9 cellular contexts compared by ENCODE assay signal in genomic region chr15:38886315-38887163, GRCh38.
A peak's percentile ranks its signal among the peaks of the same experiment; 100 is the strongest.
DNase-seq lines count a peak whose midpoint lies in the region; ATAC-seq and TF ChIP-seq lines count a peak whose summit lies in the region.
"Had no signal": no experiment of that assay in that cellular context is flagged by ENCODE, and none has a peak within 500 bp of the region (broad histone marks: within the 10 kb centered on the region; RNA-seq: fewer than 3 reads in every experiment).

No MANE protein-coding gene starts in this region.

- H3K4me3 ChIP-seq in fibroblast of lung (replicated peaks in 1 of 4; ENCODE audit: control extremely low read depth in 1 of 4, insufficient read depth in 1 of 4, low read depth in 3 of 4, low read length in 4 of 4) (peak overlapping the region in 3 of 4 experiments; percentile 8 to 42 (median 16)), smooth muscle cell (peak overlapping the region; percentile 12)

- H3K9me3 ChIP-seq in fibroblast of lung (ENCODE audit: control insufficient read depth, insufficient read depth, low read depth, low read length): no peaks in the 10 kb centered on the region
- no peaks in the 10 kb centered on the region for H3K9me3 ChIP-seq in smooth muscle cell (replicated peaks; ENCODE audit: low read depth)

- H3K4me2 ChIP-seq in fibroblast of lung (ENCODE audit: extremely low read depth, insufficient read depth, low read length): peak overlapping the region; percentile 70
- H3K4me2 ChIP-seq in smooth muscle cell: peak overlapping the region; percentile 50

- H4K20me1 ChIP-seq in fibroblast of lung (ENCODE audit: control insufficient read depth, extremely low read depth, insufficient read depth, low read length): no peaks in the 10 kb centered on the region
- no peaks in the 10 kb centered on the region for H4K20me1 ChIP-seq in smooth muscle cell (ENCODE audit: low read depth)

- H3K79me2 ChIP-seq in fibroblast of lung (ENCODE audit: control insufficient read depth, insufficient read depth, low read length) (no peaks in the 10 kb centered on the region), smooth muscle cell (ENCODE audit: low read depth) (no peaks in the 10 kb centered on the region)

- intact Hi-C loops in left colon (cut with DNase I, micrococcal nuclease): no loop called here

- no peaks in the 10 kb centered on the region for H3K27me3 ChIP-seq in fibroblast of lung (ENCODE audit: control insufficient read depth, insufficient read depth, low read length)
- no peaks in the 10 kb centered on the region for H3K27me3 ChIP-seq in smooth muscle cell (ENCODE audit: low read depth)

- H3K9ac ChIP-seq in fibroblast of lung (ENCODE audit: insufficient read depth, low read length) (no peak overlapping the region), smooth muscle cell (ENCODE audit: low read depth) (peak overlapping the region; percentile 32)

- H3F3A ChIP-seq in smooth muscle cell (ENCODE audit: low read depth): peaks cover 23% of the 10 kb centered on the region

- no peak for ATAC-seq in left colon
- ATAC-seq: left lobe of liver had no signal

- DNase-seq in HCEC 1CT: peak; percentile 91
- DNase-seq in RKO (ENCODE audit: low spot score): peak; percentile 39
- peak; percentile 76 to 93 for DNase-seq in fibroblast of lung (ENCODE audit: low read depth in 2 of 2)
- no peak for DNase-seq in smooth muscle cell (lab: John Stamatoyannopoulos, UW; ENCODE audit: unreplicated experiment)
- no peak for DNase-seq in left colon
- no peak for DNase-seq in stimulated activated CD4-positive, alpha-beta T cell treated with anti-CD3 and anti-CD28 coated beads, Interleukin-12 subunit alpha, Interleukin-12 subunit beta, amount 100 ng/mL, for 4 hours
- no peak for DNase-seq in cortex of kidney (lab: John Stamatoyannopoulos, UW)
- DNase-seq: amygdala had no signal

- 69% methylated on average over 2 of the region's 2 CpGs for WGBS in smooth muscle cell (ENCODE audit: low lambda C conversion rate)

- H3K36me3 ChIP-seq in fibroblast of lung (ENCODE audit: control insufficient read depth, insufficient read depth, low read length) (no peaks in the 10 kb centered on the region), smooth muscle cell (ENCODE audit: low read depth) (no peaks in the 10 kb centered on the region)

- TF ChIP-seq CTCF in fibroblast of lung (conservative IDR thresholded peaks at IDR 0.05 in 1 of 2, IDR thresholded peaks at IDR 0.05 in 1 of 2; ENCODE audit: low read depth in 1 of 2, low read length in 2 of 2): no peak
- no peak for TF ChIP-seq CTCF in smooth muscle cell (IDR thresholded peaks at IDR 0.05; ENCODE audit: borderline replicate concordance, insufficient read depth, poor library complexity, severe bottlenecking)

- peaks cover 8% of the 10 kb centered on the region for H3K4me1 ChIP-seq in fibroblast of lung (ENCODE audit: control insufficient read depth, extremely low read depth, insufficient read depth, low read length)
- H3K4me1 ChIP-seq in smooth muscle cell (ENCODE audit: low read depth): peaks cover 8% of the 10 kb centered on the region

- H3K27ac ChIP-seq in fibroblast of lung (ENCODE audit: insufficient read depth, low read length) (peak overlapping the region; percentile 81), smooth muscle cell (ENCODE audit: low read depth) (peak overlapping the region; percentile 88)

- H2AFZ ChIP-seq in fibroblast of lung (ENCODE audit: low read length): peak overlapping the region; percentile 33
- H2AFZ ChIP-seq in smooth muscle cell (ENCODE audit: low read depth): peak overlapping the region; percentile 28

Comparison
In these comparisons a context has a peak if more than half of its experiments do, and no peak if none do; other contexts are left out.
1. DNase-seq: peak in HCEC 1CT (single experiment), RKO (single experiment) and fibroblast of lung (2 of 2); none in smooth muscle cell (single experiment), left colon (0 of 2), stimulated activated CD4-positive, alpha-beta T cell treated with anti-CD3 and anti-CD28 coated beads, Interleukin-12 subunit alpha, Interleukin-12 subunit beta, amount 100 ng/mL, for 4 hours (single experiment) and cortex of kidney (single experiment).